In the genomic region with DNA sequence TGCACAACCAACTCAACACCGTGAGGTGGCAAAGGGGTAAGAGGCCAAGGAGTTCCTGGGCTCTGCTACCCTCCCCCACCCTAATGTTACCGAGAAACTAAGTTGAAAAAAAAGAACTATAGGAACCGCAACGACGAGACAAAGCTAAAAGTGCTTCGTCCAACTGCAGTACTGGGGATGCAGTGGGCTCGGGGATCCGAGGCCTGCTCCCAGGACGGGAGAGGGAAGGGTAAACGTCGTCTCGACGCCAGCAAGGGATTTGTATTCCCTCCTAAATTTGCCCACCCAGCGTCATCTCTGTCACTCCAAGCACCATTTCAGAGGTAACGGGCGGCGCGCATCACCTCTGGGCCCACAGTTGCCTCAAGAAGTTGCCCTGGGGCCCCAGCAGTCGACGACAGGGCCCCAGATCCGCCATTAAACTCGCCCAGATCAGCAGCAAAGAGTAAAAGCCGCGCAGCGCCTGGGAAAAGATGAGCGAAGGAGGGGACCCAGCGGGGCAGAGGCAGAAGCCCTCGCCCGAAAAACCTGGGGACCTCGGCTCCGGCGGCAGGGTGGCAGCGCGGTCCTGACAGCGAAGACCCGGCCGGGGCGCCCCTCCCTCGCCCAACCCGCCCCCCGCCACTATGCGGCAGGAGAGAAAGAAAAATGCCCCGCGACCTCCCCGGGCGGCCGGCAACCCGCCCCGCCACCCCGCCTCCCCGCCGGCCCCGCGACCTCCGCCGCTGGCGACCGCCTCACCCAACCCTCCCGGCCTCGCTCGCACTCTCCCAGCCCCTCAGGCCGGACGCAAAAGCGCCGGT, we compare ENCODE assay signal across 8 cellular contexts. TPM values are rescaled to one million over a fixed set of nuclear protein-coding genes. Genes with fewer than 3 reads are reported as not detected.
DNase-seq lines count a peak whose midpoint lies in the region; TF ChIP-seq lines count a peak whose summit lies in the region.

No MANE protein-coding gene starts in this region.

- H3K27ac ChIP-seq in dorsolateral prefrontal cortex, result peak overlapping the region; percentile 85 to 100 (median 99)

- peak overlapping the region; percentile 77 for H3K4me3 ChIP-seq in AG09309 (ENCODE audit: control insufficient read depth, low read depth, low read length)
- H3K4me3 ChIP-seq in dorsolateral prefrontal cortex, result peak overlapping the region; percentile 60 to 97 (median 90)

- TF ChIP-seq CTCF in AG09309 (IDR thresholded peaks at IDR 0.05; ENCODE audit: control insufficient read depth, insufficient read depth, low read depth, low read length, missing control alignments), result no peak
- no peak for TF ChIP-seq CTCF in dorsolateral prefrontal cortex (IDR thresholded peaks at IDR 0.05 in 54 of 56, conservative IDR thresholded peaks at IDR 0.05 in 2 of 56; ENCODE audit: low read depth in 1 of 56, partially characterized antibody in 56 of 56)

- intact Hi-C loops in dorsolateral prefrontal cortex (cut with DNase I) (loop anchor here (1.0 to 10.0 kb wide), 4 partner anchors 80 to 230 kb away; a partner anchor contains a TSS), posterior vena cava (cut with DNase I) (no loop called here)

- no peak for DNase-seq in AG09309 (ENCODE audit: low read depth)
- DNase-seq in GM19238 (ENCODE audit: insufficient read length, low spot score), result peak; percentile 42
- DNase-seq in LHCN-M2 (ENCODE audit: low read depth), result peak; percentile 31
- peak; percentile 27 for DNase-seq in activated CD4-positive, alpha-beta T cell treated with anti-CD3 and anti-CD28 coated beads, Interleukin-2, amount 50 U/mL, for 24 hours (ENCODE audit: low read depth in 1 of 2, low spot score in 1 of 2)
- DNase-seq in dorsolateral prefrontal cortex, result peak in 7 of 10 donors; percentile 18 to 58 (median 35)
- DNase-seq in lung microvascular endothelial cell (ENCODE audit: low read depth in 2 of 2), result peak; percentile 30 to 32
- DNase-seq in stimulated activated CD4-positive, alpha-beta T cell treated with anti-CD3 and anti-CD28 coated beads, TNF-alpha, amount 100 ng/mL, for 4 hours (ENCODE audit: low read depth in 3 of 3), result peak; percentile 1 to 35 (median 16)
- DNase-seq in posterior vena cava (ENCODE audit: low spot score), result no peak

- no peaks in the 10 kb centered on the region for H3K27me3 ChIP-seq in dorsolateral prefrontal cortex

RNA-seq across cellular contexts. Expression of a gene that starts 0.7 kb away (rescaled TPM):
- total RNA-seq in LHCN-M2 (2014; rRNA removed) (7.3 and 9.2 TPM in 2 replicates), dorsolateral prefrontal cortex (10 to 100 TPM; 12.5 to 32.2 (median 21.1) TPM), lung microvascular endothelial cell (8.3 and 8.5 TPM in 2 replicates), posterior vena cava (10 to 100 TPM in 1 of 2 donors, 1 to 10 TPM in 1; 9.2 to 12.0 TPM)
- 3.3 TPM for polyA plus RNA-seq in LHCN-M2 (2012)

Comparison
In these comparisons a context has a peak if more than half of its experiments do, and no peak if none do; other contexts are left out.
1. DNase-seq: peak in GM19238 (single experiment), LHCN-M2 (single experiment), activated CD4-positive, alpha-beta T cell treated with anti-CD3 and anti-CD28 coated beads, Interleukin-2, amount 50 U/mL, for 24 hours (2 of 2), dorsolateral prefrontal cortex (7 of 10), lung microvascular endothelial cell (2 of 2) and stimulated activated CD4-positive, alpha-beta T cell treated with anti-CD3 and anti-CD28 coated beads, TNF-alpha, amount 100 ng/mL, for 4 hours (3 of 3); none in AG09309 (single experiment) and posterior vena cava (single experiment).
2. intact Hi-C loops: an anchor here in dorsolateral prefrontal cortex (1.0 to 10.0 kb wide); none called in posterior vena cava.